ENCODE assay signal across 37 cellular contexts in the genomic region with DNA sequence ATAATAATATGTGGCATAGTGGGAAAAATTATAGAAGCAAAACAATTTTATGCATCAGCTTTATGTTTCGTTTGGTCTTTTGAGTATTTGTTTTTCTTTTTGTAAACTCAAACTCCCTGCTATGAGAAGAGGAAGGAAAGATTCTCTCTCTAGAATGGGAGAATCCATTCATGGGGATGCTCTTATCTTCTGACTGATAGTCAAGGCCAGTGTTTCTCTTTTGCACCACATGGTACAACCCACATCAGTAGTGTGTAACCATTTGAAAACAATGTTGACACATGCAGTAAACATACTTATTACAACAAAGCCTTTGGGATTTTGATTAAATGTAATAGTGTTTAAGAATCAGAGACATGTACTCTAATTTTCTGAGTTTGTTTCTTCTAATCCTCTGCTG.
"Had no signal": no experiment of that assay in that cellular context is flagged by ENCODE, and none has a peak within 500 bp of the region (broad histone marks: within the 10 kb centered on the region; RNA-seq: fewer than 3 reads in every experiment).

No MANE protein-coding gene starts in this region.

- FAIRE-seq: bronchial epithelial cell, colon, RCC 7860 had no signal

- DNase-seq: activated CD4-positive, alpha-beta memory T cell treated with anti-CD3 and anti-CD28 coated beads for 36 hours; activated CD4-positive, alpha-beta T cell treated with anti-CD3 and anti-CD28 coated beads for 36 hours; activated CD4-positive, alpha-beta T cell treated with anti-CD3 and anti-CD28 coated beads, Interleukin-2, amount 50 U/mL, for 1 hour; activated CD8-positive, alpha-beta memory T cell treated with anti-CD3 and anti-CD28 coated beads, Interleukin-2, amount 50 U/mL, for 4 hours; activated gamma-delta T cell treated with Interleukin-2 at 50 U/mL for 16 hours; activated naive CD4-positive, alpha-beta T cell treated with anti-CD3 and anti-CD28 coated beads for 36 hours; activated T-cell treated with anti-CD3 and anti-CD28 coated beads for 4 hours; activated T-cell treated with anti-CD3 and anti-CD28 coated beads, Interleukin-2, amount 50 U/mL, for 4 hours; adrenal gland; anterior cingulate cortex; caudate nucleus; cerebellar nuclear complex; MM.1S; MV-4-11; NCI-H1092 treated with DMSO at 0.1 percent for 48 hours; NCI-H1417; NCI-H146; NCI-H187; NCI-H2029 treated with DMSO at 0.1 percent for 48 hours; NCI-H2107; NCI-H226; NCI-H446 treated with DMSO at 0.1 percent for 48 hours; NCI-H524; NCI-H69; NK-92 treated with Interleukin-12 subunit alpha and Interleukin-12 subunit beta, amount 100 ng/mL, for 24 hours; PC-9; SJCRH30; T1000 had no signal

- H3K36me3 Mint-ChIP-seq: activated CD4-positive, alpha-beta memory T cell treated with anti-CD3 and anti-CD28 coated beads for 36 hours; activated naive CD4-positive, alpha-beta T cell treated with anti-CD3 and anti-CD28 coated beads, Interleukin-2, amount 50 U/mL, for 72 hours; brain; WTC11 had no signal

- H3K27me3 Mint-ChIP-seq: activated CD4-positive, alpha-beta memory T cell treated with anti-CD3 and anti-CD28 coated beads for 36 hours had no signal

- H3K4me1 Mint-ChIP-seq: activated CD4-positive, alpha-beta T cell treated with anti-CD3 and anti-CD28 coated beads for 36 hours had no signal

- H3K27ac Mint-ChIP-seq: activated CD4-positive, alpha-beta memory T cell treated with anti-CD3 and anti-CD28 coated beads for 36 hours; activated CD4-positive, alpha-beta T cell treated with anti-CD3 and anti-CD28 coated beads for 36 hours; activated naive CD4-positive, alpha-beta T cell treated with anti-CD3 and anti-CD28 coated beads for 36 hours; activated naive CD4-positive, alpha-beta T cell treated with anti-CD3 and anti-CD28 coated beads, Interleukin-2, amount 50 U/mL, for 72 hours; activated T-helper 1 cell treated with anti-CD3 and anti-CD28 coated beads, Interleukin-12 subunit alpha, Interleukin-12 subunit beta, Interleukin-2, Interleukin-4 antibody, amounts not matched to agents 30 ng/mL and 10 ng/mL and 1 ng/mL, durations not matched to agents 14 hours and 24 hours and 36 hours; brain; WTC11 had no signal

- H3K9me3 Mint-ChIP-seq: activated CD4-positive, alpha-beta memory T cell treated with anti-CD3 and anti-CD28 coated beads for 36 hours; activated naive CD4-positive, alpha-beta T cell treated with anti-CD3 and anti-CD28 coated beads for 36 hours; activated naive CD4-positive, alpha-beta T cell treated with anti-CD3 and anti-CD28 coated beads, Interleukin-2, amount 50 U/mL, for 72 hours; activated T-helper 1 cell treated with anti-CD3 and anti-CD28 coated beads, Interleukin-12 subunit alpha, Interleukin-12 subunit beta, Interleukin-2, Interleukin-4 antibody, amounts not matched to agents 30 ng/mL and 10 ng/mL and 1 ng/mL, durations not matched to agents 14 hours and 24 hours and 36 hours; brain; WTC11 had no signal

- H3K4me3 Mint-ChIP-seq: activated CD4-positive, alpha-beta memory T cell treated with anti-CD3 and anti-CD28 coated beads for 36 hours; activated CD4-positive, alpha-beta T cell treated with anti-CD3 and anti-CD28 coated beads for 36 hours; activated naive CD4-positive, alpha-beta T cell treated with anti-CD3 and anti-CD28 coated beads for 36 hours; activated T-cell treated with anti-CD3 and anti-CD28 coated beads, Interleukin-2, amount 50 U/mL, for 4 hours; activated T-helper 1 cell treated with anti-CD3 and anti-CD28 coated beads, Interleukin-12 subunit alpha, Interleukin-12 subunit beta, Interleukin-2, Interleukin-4 antibody, amounts not matched to agents 30 ng/mL and 10 ng/mL and 1 ng/mL, durations not matched to agents 14 hours and 24 hours and 36 hours; brain; WTC11 had no signal

- ATAC-seq: activated CD4-positive, alpha-beta T cell treated with anti-CD3 and anti-CD28 coated beads for 36 hours; activated CD4-positive, CD25-positive, alpha-beta regulatory T cell treated with anti-CD3 and anti-CD28 coated beads, Interleukin-2, amount 50 U/mL, for 24 hours; activated naive CD4-positive, alpha-beta T cell treated with anti-CD3 and anti-CD28 coated beads, Interleukin-2, amount 50 U/mL, for 72 hours; activated T-cell treated with anti-CD3 and anti-CD28 coated beads, Interleukin-2, amount 50 U/mL, for 4 hours; Right ventricle myocardium inferior; WTC11 had no signal
